In genomic region chr5:131979816-131980215, GRCh38 we compare ENCODE assay signal across 37 cellular contexts. TPM values are rescaled to one million over a fixed set of nuclear protein-coding genes. Genes with fewer than 3 reads are reported as not detected.
"Had no signal": no experiment of that assay in that cellular context is flagged by ENCODE, and none has a peak within 500 bp of the region (broad histone marks: within the 10 kb centered on the region; RNA-seq: fewer than 3 reads in every experiment).

No MANE protein-coding gene starts in this region.

- H3K4me3 ChIP-seq: adrenal gland, body of pancreas, breast epithelium, PC-9, SJCRH30, SK-N-MC had no signal

- H3K4me1 ChIP-seq: adrenal gland, body of pancreas, breast epithelium, SJCRH30 had no signal

- H3K36me3 Mint-ChIP-seq: activated naive CD4-positive, alpha-beta T cell treated with anti-CD3 and anti-CD28 coated beads, Interleukin-2, amount 50 U/mL, for 72 hours had no signal

- H3K27me3 Mint-ChIP-seq: activated CD8-positive, alpha-beta T cell treated with anti-CD3 and anti-CD28 coated beads for 36 hours had no signal

- H3K27ac ChIP-seq: adrenal gland, body of pancreas, breast epithelium, PC-9, RWPE1, SJCRH30, SK-N-MC had no signal

- H3K4me3 Mint-ChIP-seq: activated CD4-positive, alpha-beta T cell treated with anti-CD3 and anti-CD28 coated beads, Interleukin-2, amount 10 ng/mL, durations not matched to agents 24 days and 14 days; activated CD8-positive, alpha-beta T cell treated with anti-CD3 and anti-CD28 coated beads for 36 hours; activated naive CD4-positive, alpha-beta T cell treated with anti-CD3 and anti-CD28 coated beads for 36 hours; activated T-cell treated with anti-CD3 and anti-CD28 coated beads, Interleukin-2, amount 50 U/mL, for 4 hours; activated T-helper 1 cell treated with anti-CD3 and anti-CD28 coated beads, Interleukin-12 subunit alpha, Interleukin-12 subunit beta, Interleukin-2, Interleukin-4 antibody, amounts not matched to agents 30 ng/mL and 10 ng/mL and 1 ng/mL, durations not matched to agents 14 hours and 24 hours and 36 hours had no signal

- H3K9me3 Mint-ChIP-seq: activated CD4-positive, alpha-beta T cell treated with anti-CD3 and anti-CD28 coated beads, Interleukin-2, amount 10 ng/mL, durations not matched to agents 24 days and 14 days; activated CD8-positive, alpha-beta T cell treated with anti-CD3 and anti-CD28 coated beads for 36 hours; activated naive CD4-positive, alpha-beta T cell treated with anti-CD3 and anti-CD28 coated beads for 36 hours; activated naive CD4-positive, alpha-beta T cell treated with anti-CD3 and anti-CD28 coated beads, Interleukin-2, amount 50 U/mL, for 72 hours; activated T-cell treated with anti-CD3 and anti-CD28 coated beads, Interleukin-2, amount 50 U/mL, for 4 hours; activated T-helper 1 cell treated with anti-CD3 and anti-CD28 coated beads, Interleukin-12 subunit alpha, Interleukin-12 subunit beta, Interleukin-2, Interleukin-4 antibody, amounts not matched to agents 30 ng/mL and 10 ng/mL and 1 ng/mL, durations not matched to agents 14 hours and 24 hours and 36 hours had no signal

- ATAC-seq: activated CD8-positive, alpha-beta T cell treated with anti-CD3 and anti-CD28 coated beads for 36 hours; activated naive CD4-positive, alpha-beta T cell treated with anti-CD3 and anti-CD28 coated beads, Interleukin-2, amount 50 U/mL, for 72 hours; activated T-cell treated with anti-CD3 and anti-CD28 coated beads, Interleukin-2, amount 50 U/mL, for 4 hours; body of pancreas had no signal

- H3K27me3 ChIP-seq: adrenal gland, body of pancreas, breast epithelium, SJCRH30 had no signal

- H3K9me3 ChIP-seq: adrenal gland, body of pancreas, breast epithelium, SJCRH30 had no signal

- H3K36me3 ChIP-seq: adrenal gland, breast epithelium, SJCRH30 had no signal

- H3K27ac Mint-ChIP-seq: activated CD8-positive, alpha-beta T cell treated with anti-CD3 and anti-CD28 coated beads for 36 hours; activated naive CD4-positive, alpha-beta T cell treated with anti-CD3 and anti-CD28 coated beads for 36 hours; activated naive CD4-positive, alpha-beta T cell treated with anti-CD3 and anti-CD28 coated beads, Interleukin-2, amount 50 U/mL, for 72 hours; activated T-helper 1 cell treated with anti-CD3 and anti-CD28 coated beads, Interleukin-12 subunit alpha, Interleukin-12 subunit beta, Interleukin-2, Interleukin-4 antibody, amounts not matched to agents 30 ng/mL and 10 ng/mL and 1 ng/mL, durations not matched to agents 14 hours and 24 hours and 36 hours had no signal

- DNase-seq: activated CD4-positive, alpha-beta T cell treated with anti-CD3 and anti-CD28 coated beads, Interleukin-2, amount 10 ng/mL, durations not matched to agents 24 days and 14 days; activated CD4-positive, alpha-beta T cell treated with anti-CD3 and anti-CD28 coated beads, Interleukin-2, amount 50 U/mL, for 4 hours; activated CD8-positive, alpha-beta T cell treated with anti-CD3 and anti-CD28 coated beads for 36 hours; activated gamma-delta T cell treated with Interleukin-2 at 50 U/mL for 16 hours; activated naive CD4-positive, alpha-beta T cell treated with anti-CD3 and anti-CD28 coated beads for 36 hours; activated T-cell treated with anti-CD3 and anti-CD28 coated beads for 4 hours; activated T-cell treated with anti-CD3 and anti-CD28 coated beads, Interleukin-2, amount 50 U/mL, for 4 hours; adrenal gland; body of pancreas; KG1; MM.1S; MV-4-11; NCI-H1092; NCI-H1417; NCI-H146; NCI-H187; NCI-H2029 treated with DMSO at 0.1 percent for 48 hours; NCI-H2107; NCI-H2171; NCI-H510A; NCI-H526; NCI-H748 treated with DMSO at 0.1 percent for 48 hours; NK-92 treated with Interleukin-12 subunit alpha and Interleukin-12 subunit beta, amount 100 ng/mL, for 24 hours; PC-9; Right ventricle myocardium superior; SJCRH30; T1000 had no signal

RNA-seq across cellular contexts. Expression of gene ACSL6, which starts 31.6 kb away (rescaled TPM):
- total RNA-seq: LHCN-M2, OCI-LY7, PC-9, SJCRH30 had no signal

RNA-seq across cellular contexts. Expression of gene MEIKIN, which starts 34.4 kb away (rescaled TPM):
- total RNA-seq: activated CD4-positive, alpha-beta T cell treated with anti-CD3 and anti-CD28 coated beads, Interleukin-2, amount 10 ng/mL, durations not matched to agents 24 days and 14 days; activated CD8-positive, alpha-beta T cell treated with anti-CD3 and anti-CD28 coated beads for 36 hours; activated naive CD4-positive, alpha-beta T cell treated with anti-CD3 and anti-CD28 coated beads, Interleukin-2, amount 50 U/mL, for 72 hours; activated T-cell treated with anti-CD3 and anti-CD28 coated beads, Interleukin-2, amount 50 U/mL, for 4 hours; activated T-helper 1 cell treated with anti-CD3 and anti-CD28 coated beads, Interleukin-12 subunit alpha, Interleukin-12 subunit beta, Interleukin-2, Interleukin-4 antibody, amounts not matched to agents 30 ng/mL and 10 ng/mL and 1 ng/mL, durations not matched to agents 14 hours and 24 hours and 36 hours; adrenal gland; astrocyte; breast epithelium; LHCN-M2; OCI-LY7; PC-9; Right ventricle myocardium superior; SJCRH30; T-helper 1 cell treated with Interleukin-12 subunit alpha and Interleukin-12 subunit beta and Interleukin-4 antibody, amounts not matched to agents 30 ng/mL and 1 ng/mL, for 36 hours; T-helper 2 cell treated with Interferon-gamma antibody and Interleukin-4, amounts not matched to agents 100 ng/mL and 5 ng/mL, for 36 hours had no signal
- polyA plus RNA-seq: adrenal gland had no signal
